ENCODE assay signal across 2 cellular contexts in the genomic region with DNA sequence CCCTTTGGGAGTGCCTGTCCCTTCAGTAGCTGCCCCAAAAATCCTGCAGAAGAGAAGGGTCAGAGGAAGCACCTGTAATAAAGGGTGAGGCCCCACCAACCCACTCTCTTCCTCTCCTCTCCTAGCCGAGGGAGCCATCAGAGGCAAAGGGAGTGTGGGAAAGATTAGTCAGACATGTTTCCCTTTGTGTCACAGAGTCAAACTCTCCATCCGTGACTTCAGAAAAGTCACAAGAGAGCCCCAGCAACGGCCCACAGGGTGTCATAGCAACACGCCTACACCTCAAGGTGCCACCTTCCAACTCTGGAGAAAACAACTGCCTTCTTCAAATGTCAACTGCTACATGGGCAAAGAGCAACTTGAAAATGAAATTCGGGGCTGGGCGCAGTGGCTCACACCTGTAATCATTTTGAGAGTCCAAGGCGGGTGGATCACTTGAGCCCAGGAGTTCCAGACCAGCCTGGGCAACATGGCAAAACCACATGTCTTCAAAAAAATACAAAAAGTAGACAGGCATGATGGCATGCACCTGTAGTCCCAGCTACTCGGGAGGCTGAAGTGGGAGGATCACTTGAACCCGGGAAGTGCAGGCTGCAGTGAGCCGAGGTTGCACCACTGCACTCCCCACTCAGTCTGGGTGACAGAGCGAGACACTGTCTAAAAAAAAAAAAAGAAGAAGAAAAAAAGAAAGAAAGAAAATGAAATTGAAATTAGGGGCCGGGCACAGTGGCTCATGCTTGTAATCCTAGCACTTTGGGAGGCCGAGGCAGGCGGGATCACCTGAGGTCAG.
A peak's percentile ranks its signal among the peaks of the same experiment; 100 is the strongest.
TF ChIP-seq lines count a peak whose summit lies in the region.

No MANE protein-coding gene starts in this region.

TF ChIP-seq in HEK293, 187 proteins besides CTCF, POLR2A, EP300 and RAD21:
- TF ChIP-seq ZNF521 (tag by site-specific recombination; IDR thresholded peaks at IDR 0.05) (no peak), MYNN (tag by site-specific recombination; IDR thresholded peaks at IDR 0.05; ENCODE audit: borderline replicate concordance) (0 out of 2 replicates have a peak, but pooled peaks have one; percentile 56), ZNF621 (tag by site-specific recombination; IDR thresholded peaks at IDR 0.05) (no peak), ZNF549 (tag by site-specific recombination; IDR thresholded peaks at IDR 0.05) (no peak), ZFHX2 (tag by site-specific recombination; conservative IDR thresholded peaks at IDR 0.05) (peak; percentile 69), GLIS1 (tag by site-specific recombination; IDR thresholded peaks at IDR 0.05) (no peak), ZXDB (tag by site-specific recombination; IDR thresholded peaks at IDR 0.05) (no peak), ZNF707 (tag by site-specific recombination; IDR thresholded peaks at IDR 0.05) (no peak)

TF ChIP-seq in K562, 482 proteins besides CTCF, POLR2A, EP300 and RAD21:
- TF ChIP-seq GTF2F1 (IDR thresholded peaks at IDR 0.05; ENCODE audit: low read depth, low read length) (no peak), RFX1 (IDR thresholded peaks at IDR 0.05) (peak; percentile 74), SLC30A9 (CRISPR knock-in tag; IDR thresholded peaks at IDR 0.05) (no peak), HNRNPK (IDR thresholded peaks at IDR 0.05; ENCODE audit: low read depth, low read length, poor library complexity, severe bottlenecking) (no peak), CBFA2T2 (conservative IDR thresholded peaks at IDR 0.05) (no peak), MYNN (IDR thresholded peaks at IDR 0.05) (peak; percentile 89; the same call in 1 of the 2 replicates), MYNN (CRISPR knock-in tag; IDR thresholded peaks at IDR 0.05) (no peak), PRDM10 (IDR thresholded peaks at IDR 0.05; ENCODE audit: partially characterized antibody) (no peak), EGR1 (conservative IDR thresholded peaks at IDR 0.05) (peak; percentile 67)
- TF ChIP-seq, protein P1, sequence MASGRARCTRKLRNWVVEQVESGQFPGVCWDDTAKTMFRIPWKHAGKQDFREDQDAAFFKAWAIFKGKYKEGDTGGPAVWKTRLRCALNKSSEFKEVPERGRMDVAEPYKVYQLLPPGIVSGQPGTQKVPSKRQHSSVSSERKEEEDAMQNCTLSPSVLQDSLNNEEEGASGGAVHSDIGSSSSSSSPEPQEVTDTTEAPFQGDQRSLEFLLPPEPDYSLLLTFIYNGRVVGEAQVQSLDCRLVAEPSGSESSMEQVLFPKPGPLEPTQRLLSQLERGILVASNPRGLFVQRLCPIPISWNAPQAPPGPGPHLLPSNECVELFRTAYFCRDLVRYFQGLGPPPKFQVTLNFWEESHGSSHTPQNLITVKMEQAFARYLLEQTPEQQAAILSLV (tag; IDR thresholded peaks at IDR 0.05): no peak
- TF ChIP-seq, protein P2, sequence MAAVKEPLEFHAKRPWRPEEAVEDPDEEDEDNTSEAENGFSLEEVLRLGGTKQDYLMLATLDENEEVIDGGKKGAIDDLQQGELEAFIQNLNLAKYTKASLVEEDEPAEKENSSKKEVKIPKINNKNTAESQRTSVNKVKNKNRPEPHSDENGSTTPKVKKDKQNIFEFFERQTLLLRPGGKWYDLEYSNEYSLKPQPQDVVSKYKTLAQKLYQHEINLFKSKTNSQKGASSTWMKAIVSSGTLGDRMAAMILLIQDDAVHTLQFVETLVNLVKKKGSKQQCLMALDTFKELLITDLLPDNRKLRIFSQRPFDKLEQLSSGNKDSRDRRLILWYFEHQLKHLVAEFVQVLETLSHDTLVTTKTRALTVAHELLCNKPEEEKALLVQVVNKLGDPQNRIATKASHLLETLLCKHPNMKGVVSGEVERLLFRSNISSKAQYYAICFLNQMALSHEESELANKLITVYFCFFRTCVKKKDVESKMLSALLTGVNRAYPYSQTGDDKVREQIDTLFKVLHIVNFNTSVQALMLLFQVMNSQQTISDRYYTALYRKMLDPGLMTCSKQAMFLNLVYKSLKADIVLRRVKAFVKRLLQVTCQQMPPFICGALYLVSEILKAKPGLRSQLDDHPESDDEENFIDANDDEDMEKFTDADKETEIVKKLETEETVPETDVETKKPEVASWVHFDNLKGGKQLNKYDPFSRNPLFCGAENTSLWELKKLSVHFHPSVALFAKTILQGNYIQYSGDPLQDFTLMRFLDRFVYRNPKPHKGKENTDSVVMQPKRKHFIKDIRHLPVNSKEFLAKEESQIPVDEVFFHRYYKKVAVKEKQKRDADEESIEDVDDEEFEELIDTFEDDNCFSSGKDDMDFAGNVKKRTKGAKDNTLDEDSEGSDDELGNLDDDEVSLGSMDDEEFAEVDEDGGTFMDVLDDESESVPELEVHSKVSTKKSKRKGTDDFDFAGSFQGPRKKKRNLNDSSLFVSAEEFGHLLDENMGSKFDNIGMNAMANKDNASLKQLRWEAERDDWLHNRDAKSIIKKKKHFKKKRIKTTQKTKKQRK (IDR thresholded peaks at IDR 0.05; ENCODE audit: borderline replicate concordance, low read depth, low read length): no peak
